In the genomic region with DNA sequence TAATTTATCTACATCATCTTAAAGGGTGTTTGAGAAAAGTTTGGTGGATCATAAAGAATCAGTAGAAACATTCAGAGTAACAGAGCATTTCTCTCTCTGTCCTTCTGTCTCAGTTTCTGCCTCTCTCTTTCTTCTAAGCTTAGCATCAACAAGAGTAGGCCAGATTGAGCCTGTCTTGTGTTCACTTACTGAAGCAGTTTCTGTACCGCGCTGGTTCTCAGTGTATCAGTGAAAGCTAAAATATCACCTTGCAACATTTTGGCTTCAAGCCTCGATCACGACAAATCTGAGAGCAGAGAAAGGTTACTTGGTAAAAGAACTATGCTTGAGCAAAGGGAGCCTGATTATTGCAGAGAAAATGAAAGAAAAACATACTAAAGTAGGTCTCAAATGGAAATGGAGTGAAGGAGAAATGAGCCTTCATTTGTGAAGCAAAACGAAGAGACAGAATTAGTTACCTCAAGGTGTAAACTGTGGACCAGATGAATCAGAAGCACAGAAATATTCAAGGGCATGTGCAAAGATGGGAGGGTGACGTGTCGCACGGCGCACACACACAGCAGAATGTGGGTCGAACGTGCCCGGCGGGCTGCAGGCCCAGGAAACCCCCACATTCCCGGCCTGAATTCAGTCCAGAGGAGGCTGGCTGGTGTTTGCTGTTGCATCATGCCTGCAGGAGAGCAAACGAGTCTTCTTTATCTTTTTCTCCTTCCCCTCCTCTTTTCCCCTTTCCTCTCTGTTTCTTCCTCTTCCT, we compare ENCODE assay signal across 1 cellular context.
A peak's percentile ranks its signal among the peaks of the same experiment; 100 is the strongest.
TF ChIP-seq lines count a peak whose summit lies in the region.

No MANE protein-coding gene starts in this region.

TF ChIP-seq in K562, 482 proteins besides CTCF, POLR2A, EP300 and RAD21 (continued from another document):
- TF ChIP-seq, protein P1, sequence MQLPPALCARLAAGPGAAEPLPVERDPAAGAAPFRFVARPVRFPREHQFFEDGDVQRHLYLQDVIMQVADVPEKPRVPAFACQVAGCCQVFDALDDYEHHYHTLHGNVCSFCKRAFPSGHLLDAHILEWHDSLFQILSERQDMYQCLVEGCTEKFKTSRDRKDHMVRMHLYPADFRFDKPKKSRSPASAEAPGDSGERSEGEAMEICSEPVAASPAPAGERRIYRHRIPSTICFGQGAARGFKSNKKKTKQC (CRISPR knock-in tag; IDR thresholded peaks at IDR 0.05) = no peak
- TF ChIP-seq POLR2G (IDR thresholded peaks at IDR 0.05; ENCODE audit: low read depth, low read length) (no peak), ZNF282 (CRISPR knock-in tag; IDR thresholded peaks at IDR 0.05) (no peak), ZNF589 (CRISPR knock-in tag; IDR thresholded peaks at IDR 0.05; ENCODE audit: low read depth) (no peak), MXI1 (IDR thresholded peaks at IDR 0.05; ENCODE audit: low read depth, low read length) (no peak), HMGN3 (IDR thresholded peaks at IDR 0.05; ENCODE audit: borderline replicate concordance, extremely low read depth, insufficient read length, low read depth, low read length) (no peak), FOXJ3 (CRISPR knock-in tag; IDR thresholded peaks at IDR 0.05) (no peak), CEBPG (CRISPR knock-in tag; IDR thresholded peaks at IDR 0.05) (no peak), CEBPG (tag; conservative IDR thresholded peaks at IDR 0.05 in 1 of 2, IDR thresholded peaks at IDR 0.05 in 1 of 2) (0 out of 4 replicates have a peak, but pooled peaks of 1 of the 2 experiments have one; percentile 24), ETV1 (tag; conservative IDR thresholded peaks at IDR 0.05; ENCODE audit: low read depth) (no peak), PRPF4 (IDR thresholded peaks at IDR 0.05; ENCODE audit: insufficient read depth, low read depth, low read length, poor library complexity, severe bottlenecking) (no peak), SMAD4 (CRISPR knock-in tag; conservative IDR thresholded peaks at IDR 0.05) (no peak), STAT5A (IDR thresholded peaks at IDR 0.05; ENCODE audit: borderline replicate concordance, low read length) (no peak)
- TF ChIP-seq, protein P2, sequence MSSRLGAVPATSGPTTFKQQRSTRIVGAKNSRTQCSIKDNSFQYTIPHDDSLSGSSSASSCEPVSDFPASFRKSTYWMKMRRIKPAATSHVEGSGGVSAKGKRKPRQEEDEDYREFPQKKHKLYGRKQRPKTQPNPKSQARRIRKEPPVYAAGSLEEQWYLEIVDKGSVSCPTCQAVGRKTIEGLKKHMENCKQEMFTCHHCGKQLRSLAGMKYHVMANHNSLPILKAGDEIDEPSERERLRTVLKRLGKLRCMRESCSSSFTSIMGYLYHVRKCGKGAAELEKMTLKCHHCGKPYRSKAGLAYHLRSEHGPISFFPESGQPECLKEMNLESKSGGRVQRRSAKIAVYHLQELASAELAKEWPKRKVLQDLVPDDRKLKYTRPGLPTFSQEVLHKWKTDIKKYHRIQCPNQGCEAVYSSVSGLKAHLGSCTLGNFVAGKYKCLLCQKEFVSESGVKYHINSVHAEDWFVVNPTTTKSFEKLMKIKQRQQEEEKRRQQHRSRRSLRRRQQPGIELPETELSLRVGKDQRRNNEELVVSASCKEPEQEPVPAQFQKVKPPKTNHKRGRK (tag; IDR thresholded peaks at IDR 0.05) = 0 out of 2 replicates have a peak, but pooled peaks have one; percentile 50
